ENCODE assay signal across 25 cellular contexts in genomic region chr4:77151246-77151645, GRCh38. TPM values are rescaled to one million over a fixed set of nuclear protein-coding genes. Genes with fewer than 3 reads are reported as not detected.
A peak's percentile ranks its signal among the peaks of the same experiment; 100 is the strongest.
DNase-seq lines count a peak whose midpoint lies in the region; ATAC-seq, FAIRE-seq and TF ChIP-seq lines count a peak whose summit lies in the region.
"Had no signal": no experiment of that assay in that cellular context is flagged by ENCODE, and none has a peak within 500 bp of the region (broad histone marks: within the 10 kb centered on the region; RNA-seq: fewer than 3 reads in every experiment).

No MANE protein-coding gene starts in this region.

- H3K56ac ChIP-seq in IMR-90 (ENCODE audit: extremely low read depth, insufficient read depth, low read length) (no peak overlapping the region), mesendoderm (ENCODE audit: low read length) (no peak overlapping the region)

- intact Hi-C loops in HepG2 (cut with micrococcal nuclease; ENCODE audit: unreplicated experiment) (no loop called here), right lobe of liver (cut with DNase I) (no loop called here), IMR-90 (cut with micrococcal nuclease) (loop anchor here (5.0 kb wide), 1 partner anchor 54 kb away; no protein-coding TSS in a partner anchor)

- no peaks in the 10 kb centered on the region for H4K20me1 ChIP-seq in HepG2 (ENCODE audit: insufficient read depth, low read length)
- no peaks in the 10 kb centered on the region for H4K20me1 ChIP-seq in IMR-90 (ENCODE audit: insufficient read depth, low read length)

- H3K27ac ChIP-seq in HepG2 (ENCODE audit: extremely low read length, insufficient read depth, low read length) = no peak overlapping the region
- no peak overlapping the region for H3K27ac ChIP-seq in right lobe of liver
- no peak overlapping the region for H3K27ac ChIP-seq in IMR-90 (ENCODE audit: insufficient read depth, low read length)
- no peak overlapping the region for H3K27ac ChIP-seq in mesendoderm (ENCODE audit: low read depth, low read length)
- H3K27ac ChIP-seq in RWPE1 = no peak overlapping the region
- H3K27ac ChIP-seq: ascending aorta, heart left ventricle, ovary, right atrium auricular region had no signal

- no peaks in the 10 kb centered on the region for H3K79me2 ChIP-seq in HepG2 (ENCODE audit: insufficient read depth, low read length)
- no peaks in the 10 kb centered on the region for H3K79me2 ChIP-seq in mesendoderm (ENCODE audit: control insufficient read depth, insufficient read depth, low read length)

- H2BK15ac ChIP-seq in IMR-90 (ENCODE audit: low read depth, low read length) (no peak overlapping the region), mesendoderm (replicated peaks; ENCODE audit: low read depth) (no peak overlapping the region)

- H2AK5ac ChIP-seq in IMR-90 (ENCODE audit: low read depth, low read length) = no peak overlapping the region
- no peak overlapping the region for H2AK5ac ChIP-seq in mesendoderm (ENCODE audit: low read length)

- TF ChIP-seq CTCF in HepG2 (CRISPR knock-in tag; IDR thresholded peaks at IDR 0.05) = no peak
- TF ChIP-seq CTCF in right lobe of liver (IDR thresholded peaks at IDR 0.05) = no peak
- TF ChIP-seq CTCF in IMR-90 (conservative IDR thresholded peaks at IDR 0.05; ENCODE audit: low read depth, low read length) = no peak
- no peak for TF ChIP-seq CTCF in RWPE1 (conservative IDR thresholded peaks at IDR 0.05; ENCODE audit: low read depth)

- BruUV-seq in HepG2 (replicated peaks; lab: Mats Ljungman, UMichigan) (no TSS peak), IMR-90 (replicated peaks; lab: Mats Ljungman, UMichigan) (no TSS peak)

- H3K27me3 ChIP-seq in HepG2 (ENCODE audit: control insufficient read depth in 1 of 2, insufficient read depth in 2 of 2, low read length in 2 of 2) (peaks cover 0 to 6% of the 10 kb centered on the region in 2 experiments; a peak in 1 of 5 replicates), right lobe of liver (no peaks in the 10 kb centered on the region), IMR-90 (ENCODE audit: control insufficient read depth, insufficient read depth, low read length) (peaks cover 8% of the 10 kb centered on the region), mesendoderm (ENCODE audit: insufficient read depth, low read length, poor library complexity) (no peaks in the 10 kb centered on the region)
- H3K27me3 ChIP-seq: ascending aorta, heart left ventricle, ovary, right atrium auricular region had no signal

- H2BK5ac ChIP-seq in IMR-90 (ENCODE audit: low read depth, low read length, poor library complexity, severe bottlenecking) = no peak overlapping the region
- no peak overlapping the region for H2BK5ac ChIP-seq in mesendoderm (ENCODE audit: low read length)

- no peak overlapping the region for H3K4me3 ChIP-seq in HepG2 (replicated peaks in 1 of 3; ENCODE audit: insufficient read depth in 1 of 3, low read depth in 2 of 3, low read length in 3 of 3)
- H3K4me3 ChIP-seq in right lobe of liver = no peak overlapping the region
- no peak overlapping the region for H3K4me3 ChIP-seq in IMR-90 (ENCODE audit: insufficient read depth, low read depth, low read length)
- no peak overlapping the region for H3K4me3 ChIP-seq in mesendoderm (ENCODE audit: low read length)
- H3K4me3 ChIP-seq: ascending aorta, heart left ventricle, ovary, right atrium auricular region had no signal

- FAIRE-seq in HepG2 (lab: Jason Lieb, UNC) = no peak

- H3K36me3 ChIP-seq in HepG2 (replicated peaks in 1 of 2; ENCODE audit: control insufficient read depth in 1 of 2, insufficient read depth in 2 of 2, low read length in 2 of 2) = no peaks in the 10 kb centered on the region
- H3K36me3 ChIP-seq in right lobe of liver = no peaks in the 10 kb centered on the region
- H3K36me3 ChIP-seq in IMR-90 (ENCODE audit: control insufficient read depth, insufficient read depth, low read length) = no peaks in the 10 kb centered on the region
- H3K36me3 ChIP-seq in mesendoderm (ENCODE audit: control insufficient read depth, insufficient read depth, low read length) = no peaks in the 10 kb centered on the region
- H3K36me3 ChIP-seq: ascending aorta, heart left ventricle, ovary, right atrium auricular region had no signal

- dilution Hi-C loops in IMR-90 (cut with HindIII; ENCODE audit: low sequenced_read_pairs, unreplicated experiment) = no loop called here

- H3K4ac ChIP-seq in IMR-90 (ENCODE audit: low read depth, low read length) (no peak overlapping the region), mesendoderm (ENCODE audit: low read depth, low read length) (no peak overlapping the region)

- in situ Hi-C loops in HepG2 (cut with HindIII; ENCODE audit: extremely low pct_ligation_motif_present, low pct_unique_long_range_greater_than_20kb) = no loop called here
- in situ Hi-C loops in IMR-90 (cut with MboI; ENCODE audit: low sequenced_read_pairs) = loop anchor here (25.0 kb wide), 1 partner anchor 389 kb away; no protein-coding TSS in a partner anchor

- H3K18ac ChIP-seq in IMR-90 (ENCODE audit: low read depth, low read length) = no peak overlapping the region
- no peak overlapping the region for H3K18ac ChIP-seq in mesendoderm (ENCODE audit: low read length)

- H3K9me3 ChIP-seq in HepG2 (ENCODE audit: low read length) = no peaks in the 10 kb centered on the region
- no peaks in the 10 kb centered on the region for H3K9me3 ChIP-seq in right lobe of liver
- H3K9me3 ChIP-seq in IMR-90 (ENCODE audit: control insufficient read depth, insufficient read depth, low read length) = no peaks in the 10 kb centered on the region
- H3K9me3 ChIP-seq: ascending aorta, heart left ventricle, ovary, right atrium auricular region had no signal

- 29% methylated on average over 5 of the region's 6 CpGs for WGBS in HepG2 (ENCODE audit: low lambda C conversion rate)
- 64% methylated on average over 5 of the region's 6 CpGs for WGBS in right lobe of liver (ENCODE audit: insufficient coverage, low coverage, low lambda C conversion rate, missing lambda C conversion rate)
- WGBS in IMR-90 (ENCODE audit: extremely low coverage in 2 of 2, insufficient read length in 1 of 2), 2 experiments = no CpG with 5 or more reads among the region's 6 CpGs
- no CpG with 5 or more reads among the region's 6 CpGs for WGBS in mesendoderm (ENCODE audit: extremely low coverage, insufficient coverage, low lambda C conversion rate)

- TF ChIP-seq RAD21 in HepG2 (CRISPR knock-in tag; IDR thresholded peaks at IDR 0.05) = no peak
- TF ChIP-seq RAD21 in IMR-90 (IDR thresholded peaks at IDR 0.05; ENCODE audit: low read length) = no peak

- TF ChIP-seq POLR2A in HepG2 (IDR thresholded peaks at IDR 0.05; ENCODE audit: insufficient read depth in 1 of 2, low read depth in 2 of 2, low read length in 2 of 2) (no peak), right lobe of liver (IDR thresholded peaks at IDR 0.05) (no peak), IMR-90 (IDR thresholded peaks at IDR 0.05; ENCODE audit: low read depth, low read length) (no peak)

- CTCF ChIA-PET in HepG2 (lab: Yijun Ruan, JAX; ENCODE audit: low intra/inter-chr PET ratio, low total read pairs) (no interaction called here), IMR-90 (lab: Yijun Ruan, JAX) (no interaction called here), RWPE1 (lab: Yijun Ruan, JAX) (no interaction called here)

- H3K4me1 ChIP-seq in HepG2 (ENCODE audit: insufficient read depth, low read length) = peaks cover 10% of the 10 kb centered on the region
- H3K4me1 ChIP-seq in right lobe of liver = peaks cover 0 to 4% (median 0%) of the 10 kb centered on the region in 4 donors
- H3K4me1 ChIP-seq in IMR-90 (ENCODE audit: control insufficient read depth, insufficient read depth, low read length) = no peaks in the 10 kb centered on the region
- no peaks in the 10 kb centered on the region for H3K4me1 ChIP-seq in mesendoderm (ENCODE audit: control insufficient read depth, low read depth, low read length)
- H3K4me1 ChIP-seq: ascending aorta had no signal

- no peaks in the 10 kb centered on the region for H3K79me1 ChIP-seq in IMR-90 (ENCODE audit: low read depth in 1 of 2, low read length in 2 of 2)
- no peaks in the 10 kb centered on the region for H3K79me1 ChIP-seq in mesendoderm (ENCODE audit: low read length)

- H2AK9ac ChIP-seq in IMR-90 (replicated peaks; ENCODE audit: low read depth, low read length, poor library complexity) = no peak overlapping the region

- POLR2A ChIA-PET in HepG2 (lab: Yijun Ruan, JAX) (no interaction called here), IMR-90 (lab: Charles Lee; ENCODE audit: unreplicated experiment) (no interaction called here), RWPE1 (lab: Yijun Ruan, JAX; ENCODE audit: low non-redundant PET) (no interaction called here)

- H3K23ac ChIP-seq in IMR-90 (ENCODE audit: low read depth, low read length) = no peak overlapping the region
- H3K23ac ChIP-seq in mesendoderm (ENCODE audit: low read length) = no peak overlapping the region

- H3K14ac ChIP-seq in IMR-90 (replicated peaks; ENCODE audit: low read depth, low read length) = no peak overlapping the region

- H3K9ac ChIP-seq in HepG2 (ENCODE audit: insufficient read depth, low read depth, low read length) = no peak overlapping the region
- H3K9ac ChIP-seq in IMR-90 (ENCODE audit: low read depth, low read length) = no peak overlapping the region
- no peak overlapping the region for H3K9ac ChIP-seq in mesendoderm (ENCODE audit: low read length)

- H4K5ac ChIP-seq in IMR-90 (ENCODE audit: low read depth, low read length) (no peak overlapping the region), mesendoderm (ENCODE audit: low read length) (no peak overlapping the region)

- H3K9me1 ChIP-seq in IMR-90 (ENCODE audit: insufficient read depth, low read length) = no peaks in the 10 kb centered on the region

- DNase-seq in HepG2 (ENCODE audit: low spot score) = no peak
- DNase-seq in right lobe of liver = no peak
- no peak for DNase-seq in IMR-90
- DNase-seq in amniotic epithelial cell (ENCODE audit: low read depth) = peak; percentile 49
- no peak for DNase-seq in mesendoderm
- no peak for DNase-seq in RWPE1 (ENCODE audit: low spot score)
- DNase-seq: activated CD4-positive, alpha-beta T cell treated with anti-CD3 and anti-CD28 coated beads, Interleukin-2, amount 50 U/mL, for 48 hours; activated T-cell treated with anti-CD3 and anti-CD28 coated beads for 4 hours; CD4-positive, alpha-beta memory T cell; DMS 273 treated with DMSO at 0.1 percent for 48 hours; heart left ventricle; left colon; natural killer cell; NCI-H1092; NCI-H1930; NCI-H2227 treated with DMSO at 0.1 percent for 48 hours; NCI-H774; OCI-M1; ovary; stimulated activated CD8-positive, alpha-beta memory T cell treated with anti-CD3 and anti-CD28 coated beads, Interleukin-4, amount 100 ng/mL, for 48 hours; substantia nigra; T-helper 1 cell had no signal

- H2AFZ ChIP-seq in HepG2 (ENCODE audit: low read length) (no peak overlapping the region), IMR-90 (replicated peaks; ENCODE audit: low read length, poor library complexity) (peak overlapping the region; percentile 9)

- H2BK120ac ChIP-seq in IMR-90 (ENCODE audit: low read depth, low read length) = no peak overlapping the region
- no peak overlapping the region for H2BK120ac ChIP-seq in mesendoderm (ENCODE audit: low read depth, low read length)

- H4K91ac ChIP-seq in IMR-90 (ENCODE audit: insufficient read depth, low read depth, low read length) = no peak overlapping the region

- H3K4me2 ChIP-seq in HepG2 (ENCODE audit: low read depth, low read length) (no peak overlapping the region), IMR-90 (ENCODE audit: low read depth, low read length) (no peak overlapping the region), mesendoderm (ENCODE audit: low read length) (no peak overlapping the region)

- no peak for TF ChIP-seq EP300 in HepG2 (IDR thresholded peaks at IDR 0.05; ENCODE audit: low read depth in 2 of 2, low read length in 2 of 2)
- no peak for TF ChIP-seq EP300 in HepG2 (CRISPR knock-in tag; IDR thresholded peaks at IDR 0.05; ENCODE audit: borderline replicate concordance)

- H4K8ac ChIP-seq in IMR-90 (ENCODE audit: low read depth in 2 of 2, low read length in 2 of 2) (no peak overlapping the region), mesendoderm (ENCODE audit: low read depth, low read length) (no peak overlapping the region)

- no peak for ATAC-seq in HepG2
- no peak for ATAC-seq in right lobe of liver
- ATAC-seq in IMR-90 (ENCODE audit: low read depth) = no peak
- no peak for ATAC-seq in HG03280 (IDR thresholded peaks at IDR 0.05; ENCODE audit: unreplicated experiment)
- ATAC-seq: heart left ventricle, left colon had no signal

- H2BK20ac ChIP-seq in IMR-90 (ENCODE audit: low read depth, low read length) = no peak overlapping the region

RNA-seq across cellular contexts. Expression of gene CCNG2, which starts 5.8 kb away (rescaled TPM):
- total RNA-seq in HepG2 (2016; rRNA removed; fragmentation: Illumina TruSeq; extraction: Trizol) = 3.9 and 6.1 TPM in 2 replicates
- 1.4 and 1.8 TPM in 2 replicates for total RNA-seq in HepG2 (2016; cell fraction: cytosol; rRNA removed; fragmentation: Illumina TruSeq; extraction: Trizol; ENCODE audit: low read depth)
- 4.1 and 5.7 TPM in 2 replicates for total RNA-seq in HepG2 (2016; cell fraction: insoluble cytoplasmic fraction; rRNA removed; fragmentation: Illumina TruSeq; extraction: Trizol)
- 6.1 and 7.7 TPM in 2 replicates for total RNA-seq in HepG2 (2016; cell fraction: membrane; rRNA removed; fragmentation: Illumina TruSeq; extraction: Trizol)
- 4.9 and 5.6 TPM in 2 replicates for total RNA-seq in HepG2 (2016; cell fraction: nucleus; rRNA removed; fragmentation: Illumina TruSeq; extraction: Trizol)
- 8.5 and 11.5 TPM in 2 replicates for polyA plus RNA-seq in HepG2 (2011; rRNA removed)
- 3.6 and 4.5 TPM in 2 replicates for polyA plus RNA-seq in HepG2 (2011; cell fraction: cytosol; rRNA removed)
- polyA plus RNA-seq in HepG2 (2011; cell fraction: nucleus; rRNA removed) = 6.7 and 9.8 TPM in 2 replicates
- 9.4 and 14.3 TPM in 2 replicates for polyA plus RNA-seq in HepG2 (2012)
- 2.4 and 2.5 TPM in 2 replicates for polyA plus RNA-seq in HepG2 (2016; cell fraction: cytosol; fragmentation: Illumina TruSeq; extraction: Trizol; ENCODE audit: low read depth)
- polyA plus RNA-seq in HepG2 (2016; cell fraction: insoluble cytoplasmic fraction; fragmentation: Illumina TruSeq; extraction: Trizol; ENCODE audit: low read depth) = 8.0 and 8.5 TPM in 2 replicates
- polyA plus RNA-seq in HepG2 (2016; cell fraction: membrane; fragmentation: Illumina TruSeq; extraction: Trizol; ENCODE audit: low read depth) = 6.7 and 7.8 TPM in 2 replicates
- 11.1 and 12.2 TPM in 2 replicates for polyA plus RNA-seq in HepG2 (2016; cell fraction: nucleus; fragmentation: Illumina TruSeq; extraction: Trizol; ENCODE audit: insufficient read depth, low read depth)
- polyA minus RNA-seq in HepG2 (2011; rRNA and poly(A)+ RNA removed; ENCODE audit: low replicate concordance) = 3.0 and 5.4 TPM in 2 replicates
- polyA minus RNA-seq in HepG2 (2011; cell fraction: cytosol; rRNA and poly(A)+ RNA removed) = 7.0 and 10.4 TPM in 2 replicates
- polyA minus RNA-seq in HepG2 (2011; cell fraction: nucleus; rRNA and poly(A)+ RNA removed) = 14.4 and 15.4 TPM in 2 replicates
- 10 to 100 TPM in 2 of 6 experiments, 1 to 10 TPM in 4; 3.3 to 15.6 (median 6.1) TPM for total RNA-seq in right lobe of liver
- total RNA-seq in IMR-90 (2012; rRNA removed) = 11.3 and 23.9 TPM in 2 replicates
- polyA plus RNA-seq in IMR-90 (2012; rRNA removed) = 10.9 and 14.9 TPM in 2 replicates
- 5.8 and 8.5 TPM in 2 replicates for polyA plus RNA-seq in IMR-90 (2012; cell fraction: cytosol; rRNA removed)
- 3.9 and 12.2 TPM in 2 replicates for polyA plus RNA-seq in IMR-90 (2012; cell fraction: nucleus; rRNA removed; ENCODE audit: low replicate concordance)
- polyA plus RNA-seq in mesendoderm (2013, experiment 1 of 2) = 4.4 TPM
- polyA plus RNA-seq in mesendoderm (2013, experiment 2 of 2) = 3.6 TPM
